ENCODE assay signal across 34 cellular contexts in the genomic region with DNA sequence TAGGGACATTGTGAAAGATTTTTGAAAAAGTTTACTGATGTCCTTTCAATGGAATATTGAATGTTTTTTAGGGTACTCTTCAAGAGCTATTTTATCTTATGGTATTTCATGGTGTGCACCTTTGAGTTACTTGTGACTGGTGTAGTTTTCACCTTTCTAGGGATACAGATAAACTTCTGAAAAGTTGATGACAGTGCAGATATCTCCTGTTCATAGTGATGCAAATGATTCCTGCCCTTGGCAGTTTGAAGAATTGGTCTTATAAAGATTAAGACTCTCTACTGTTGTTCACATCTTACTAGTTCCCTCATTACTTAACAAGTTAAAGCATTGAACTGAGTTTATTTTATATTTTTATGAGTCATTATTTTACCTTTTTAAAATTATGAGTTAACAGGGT.
DNase-seq lines count a peak whose midpoint lies in the region; ATAC-seq, FAIRE-seq and TF ChIP-seq lines count a peak whose summit lies in the region.
"Had no signal": no experiment of that assay in that cellular context is flagged by ENCODE, and none has a peak within 500 bp of the region (broad histone marks: within the 10 kb centered on the region; RNA-seq: fewer than 3 reads in every experiment).

No MANE protein-coding gene starts in this region.

- dilution Hi-C loops in IMR-90 (cut with HindIII; ENCODE audit: low sequenced_read_pairs, unreplicated experiment) = no loop called here

- no peak overlapping the region for H2AK9ac ChIP-seq in IMR-90 (replicated peaks; ENCODE audit: low read depth, low read length, poor library complexity)

- H3K9me3 ChIP-seq in HepG2 (ENCODE audit: low read length) (peaks cover 24% of the 10 kb centered on the region), right lobe of liver (no peaks in the 10 kb centered on the region), A549 (no peaks in the 10 kb centered on the region), HEK293 (ENCODE audit: control insufficient read depth, insufficient read depth, low read depth, low read length) (no peaks in the 10 kb centered on the region), IMR-90 (ENCODE audit: control insufficient read depth, insufficient read depth, low read length) (no peaks in the 10 kb centered on the region)
- H3K9me3 ChIP-seq: BE2C; BLaER1; BLaER1 treated with 17β-estradiol and CSF1 and Interleukin-3, amounts not matched to agents 10 nM and 100 nM; Caco-2 had no signal

- no TSS peak for BruUV-seq in HepG2 (replicated peaks; lab: Mats Ljungman, UMichigan)
- BruUV-seq in IMR-90 (replicated peaks; lab: Mats Ljungman, UMichigan) = no TSS peak

- no peak overlapping the region for H3K4ac ChIP-seq in IMR-90 (ENCODE audit: low read depth, low read length)

- CTCF ChIA-PET in HepG2 (lab: Yijun Ruan, JAX; ENCODE audit: low intra/inter-chr PET ratio, low total read pairs) (no interaction called here), A549 (lab: Yijun Ruan, JAX) (no interaction called here), HEK293 (lab: Yijun Ruan, JAX) (no interaction called here), IMR-90 (lab: Yijun Ruan, JAX) (no interaction called here)

- TF ChIP-seq CTCF in HepG2 (CRISPR knock-in tag; IDR thresholded peaks at IDR 0.05) = no peak
- TF ChIP-seq CTCF in right lobe of liver (IDR thresholded peaks at IDR 0.05) = no peak
- no peak for TF ChIP-seq CTCF in A549 (IDR thresholded peaks at IDR 0.05)
- TF ChIP-seq CTCF in HEK293 (tag by site-specific recombination; IDR thresholded peaks at IDR 0.05) = no peak
- TF ChIP-seq CTCF in IMR-90 (conservative IDR thresholded peaks at IDR 0.05; ENCODE audit: low read depth, low read length) = no peak

- no peak overlapping the region for H4K5ac ChIP-seq in IMR-90 (ENCODE audit: low read depth, low read length)

- H4K20me1 ChIP-seq in HepG2 (ENCODE audit: insufficient read depth, low read length) (no peaks in the 10 kb centered on the region), IMR-90 (ENCODE audit: insufficient read depth, low read length) (no peaks in the 10 kb centered on the region)
- H4K20me1 ChIP-seq: BLaER1; BLaER1 treated with 17β-estradiol and CSF1 and Interleukin-3, amounts not matched to agents 10 nM and 100 nM had no signal

- no peak for DNase-seq in HepG2 (ENCODE audit: low spot score)
- DNase-seq in right lobe of liver = no peak
- DNase-seq in A549 (ENCODE audit: low read depth in 1 of 2, low spot score in 1 of 2) = no peak
- no peak for DNase-seq in IMR-90
- DNase-seq in H7 = no peak
- DNase-seq in effector CD4-positive, alpha-beta T cell = no peak
- DNase-seq: 8988T; ACHN; AML-193; BE2C; C1 segment of cervical spinal cord; Caco-2; Calu3; CD4-positive, alpha-beta memory T cell; CD4-positive, alpha-beta T cell; CD4-positive, CD25-positive, alpha-beta regulatory T cell; CD8-positive, alpha-beta memory T cell; CD8-positive, alpha-beta T cell; COR-L47; DMS 273 treated with DMSO at 0.1 percent for 48 hours; DMS153; DMS53; DMS79; DMS79 treated with DMSO at 0.1 percent for 48 hours; DND-41; EL had no signal

- H3K4me1 ChIP-seq in HepG2 (ENCODE audit: insufficient read depth, low read length) = no peaks in the 10 kb centered on the region
- H3K4me1 ChIP-seq in right lobe of liver = peaks cover 0 to 16% (median 2%) of the 10 kb centered on the region in 4 donors
- H3K4me1 ChIP-seq in A549 = no peaks in the 10 kb centered on the region
- H3K4me1 ChIP-seq in HEK293 (ENCODE audit: control insufficient read depth, insufficient read depth, low read length) = no peaks in the 10 kb centered on the region
- H3K4me1 ChIP-seq in IMR-90 (ENCODE audit: control insufficient read depth, insufficient read depth, low read length) = peaks cover 1% of the 10 kb centered on the region; the same call in 1 of the 2 replicates
- H3K4me1 ChIP-seq: BE2C, BLaER1, Caco-2 had no signal

- H3K14ac ChIP-seq in IMR-90 (replicated peaks; ENCODE audit: low read depth, low read length) = no peak overlapping the region

- POLR2A ChIA-PET in HepG2 (lab: Yijun Ruan, JAX) (no interaction called here), A549 (lab: Yijun Ruan, JAX) (no interaction called here), HEK293 (lab: Yijun Ruan, JAX) (no interaction called here), IMR-90 (lab: Charles Lee; ENCODE audit: unreplicated experiment) (no interaction called here)

- H3K18ac ChIP-seq in IMR-90 (ENCODE audit: low read depth, low read length) = no peak overlapping the region

- no peak for TF ChIP-seq RAD21 in HepG2 (CRISPR knock-in tag; IDR thresholded peaks at IDR 0.05)
- no peak for TF ChIP-seq RAD21 in A549 (conservative IDR thresholded peaks at IDR 0.05 in 1 of 2, IDR thresholded peaks at IDR 0.05 in 1 of 2)
- TF ChIP-seq RAD21 in IMR-90 (IDR thresholded peaks at IDR 0.05; ENCODE audit: low read length) = no peak

- H3K79me2 ChIP-seq in HepG2 (ENCODE audit: insufficient read depth, low read length) = no peaks in the 10 kb centered on the region

- in situ Hi-C loops in HepG2 (cut with HindIII; ENCODE audit: extremely low pct_ligation_motif_present, low pct_unique_long_range_greater_than_20kb) (no loop called here), IMR-90 (cut with MboI; ENCODE audit: low sequenced_read_pairs) (no loop called here)

- TF ChIP-seq EP300 in HepG2 (IDR thresholded peaks at IDR 0.05; ENCODE audit: low read depth in 2 of 2, low read length in 2 of 2) = no peak
- no peak for TF ChIP-seq EP300 in HepG2 (CRISPR knock-in tag; IDR thresholded peaks at IDR 0.05; ENCODE audit: borderline replicate concordance)
- TF ChIP-seq EP300 in A549 (IDR thresholded peaks at IDR 0.05) = no peak

- H2AFZ ChIP-seq in HepG2 (ENCODE audit: low read length) (no peak overlapping the region), IMR-90 (replicated peaks; ENCODE audit: low read length, poor library complexity) (no peak overlapping the region)

- no peak overlapping the region for H3K4me2 ChIP-seq in HepG2 (ENCODE audit: low read depth, low read length)
- no peak overlapping the region for H3K4me2 ChIP-seq in A549
- no peak overlapping the region for H3K4me2 ChIP-seq in IMR-90 (ENCODE audit: low read depth, low read length)
- H3K4me2 ChIP-seq: BLaER1; BLaER1 treated with 17β-estradiol and CSF1 and Interleukin-3, amounts not matched to agents 10 nM and 100 nM had no signal

- H3K36me3 ChIP-seq in HepG2 (replicated peaks in 1 of 2; ENCODE audit: control insufficient read depth in 1 of 2, insufficient read depth in 2 of 2, low read length in 2 of 2) = no peaks in the 10 kb centered on the region
- no peaks in the 10 kb centered on the region for H3K36me3 ChIP-seq in right lobe of liver
- H3K36me3 ChIP-seq in HEK293 (ENCODE audit: control insufficient read depth in 2 of 2, insufficient read depth in 1 of 2, low read length in 2 of 2) = no peaks in the 10 kb centered on the region
- no peaks in the 10 kb centered on the region for H3K36me3 ChIP-seq in IMR-90 (ENCODE audit: control insufficient read depth, insufficient read depth, low read length)
- no peaks in the 10 kb centered on the region for H3K36me3 ChIP-seq in H7 (replicated peaks; ENCODE audit: control insufficient read depth, insufficient read depth, low read length)
- H3K36me3 ChIP-seq: BE2C; BLaER1; BLaER1 treated with 17β-estradiol and CSF1 and Interleukin-3, amounts not matched to agents 10 nM and 100 nM had no signal

- H3K23ac ChIP-seq in IMR-90 (ENCODE audit: low read depth, low read length) = no peak overlapping the region

- H2BK120ac ChIP-seq in IMR-90 (ENCODE audit: low read depth, low read length) = no peak overlapping the region

- H2AK5ac ChIP-seq in IMR-90 (ENCODE audit: low read depth, low read length) = no peak overlapping the region

- no peak overlapping the region for H2BK5ac ChIP-seq in IMR-90 (ENCODE audit: low read depth, low read length, poor library complexity, severe bottlenecking)

- H4K91ac ChIP-seq in IMR-90 (ENCODE audit: insufficient read depth, low read depth, low read length) = no peak overlapping the region

- no peak for FAIRE-seq in HepG2 (lab: Jason Lieb, UNC)
- FAIRE-seq in A549 (lab: Jason Lieb, UNC) = no peak
- FAIRE-seq: A204.1, D721Med had no signal

- H3K9ac ChIP-seq in HepG2 (ENCODE audit: insufficient read depth, low read depth, low read length) (no peak overlapping the region), IMR-90 (ENCODE audit: low read depth, low read length) (no peak overlapping the region)
- H3K9ac ChIP-seq: BLaER1; BLaER1 treated with 17β-estradiol and CSF1 and Interleukin-3, amounts not matched to agents 10 nM and 100 nM had no signal

- H2BK15ac ChIP-seq in IMR-90 (ENCODE audit: low read depth, low read length) = no peak overlapping the region

- H2BK20ac ChIP-seq in IMR-90 (ENCODE audit: low read depth, low read length) = no peak overlapping the region

- ATAC-seq in HepG2 (no peak), right lobe of liver (no peak), A549 (no peak), IMR-90 (ENCODE audit: low read depth) (no peak), HG02970 (IDR thresholded peaks at IDR 0.05; ENCODE audit: low FRiP score, unreplicated experiment) (no peak)
- ATAC-seq: CD8-positive, alpha-beta T cell had no signal

- H4K8ac ChIP-seq in IMR-90 (ENCODE audit: low read depth in 2 of 2, low read length in 2 of 2) = no peak overlapping the region

- H3K27ac ChIP-seq in HepG2 (ENCODE audit: extremely low read length, insufficient read depth, low read length) = no peak overlapping the region
- no peak overlapping the region for H3K27ac ChIP-seq in right lobe of liver
- H3K27ac ChIP-seq in A549 = no peak overlapping the region
- H3K27ac ChIP-seq in HEK293 (ENCODE audit: extremely low read depth, low read depth, low read length) = no peak overlapping the region
- H3K27ac ChIP-seq in IMR-90 (ENCODE audit: insufficient read depth, low read length) = no peak overlapping the region
- H3K27ac ChIP-seq: 22Rv1; BLaER1; BLaER1 treated with 17β-estradiol and CSF1 and Interleukin-3, amounts not matched to agents 10 nM and 100 nM; C4-2B had no signal

- H3K27me3 ChIP-seq in HepG2 (ENCODE audit: control insufficient read depth in 1 of 2, insufficient read depth in 2 of 2, low read length in 2 of 2) = no peaks in the 10 kb centered on the region
- H3K27me3 ChIP-seq in right lobe of liver = no peaks in the 10 kb centered on the region
- no peaks in the 10 kb centered on the region for H3K27me3 ChIP-seq in IMR-90 (ENCODE audit: control insufficient read depth, insufficient read depth, low read length)
- no peaks in the 10 kb centered on the region for H3K27me3 ChIP-seq in H7 (ENCODE audit: control insufficient read depth, insufficient read depth, low read length)
- H3K27me3 ChIP-seq: BE2C; BLaER1; BLaER1 treated with 17β-estradiol and CSF1 and Interleukin-3, amounts not matched to agents 10 nM and 100 nM had no signal

- no peak overlapping the region for H3K4me3 ChIP-seq in HepG2 (replicated peaks in 1 of 3; ENCODE audit: insufficient read depth in 1 of 3, low read depth in 2 of 3, low read length in 3 of 3)
- no peak overlapping the region for H3K4me3 ChIP-seq in right lobe of liver
- no peak overlapping the region for H3K4me3 ChIP-seq in A549
- no peak overlapping the region for H3K4me3 ChIP-seq in HEK293 (ENCODE audit: low read depth, low read length)
- no peak overlapping the region for H3K4me3 ChIP-seq in IMR-90 (ENCODE audit: insufficient read depth, low read depth, low read length)
- no peak overlapping the region for H3K4me3 ChIP-seq in H7 (ENCODE audit: insufficient read depth, low read depth, low read length)
- H3K4me3 ChIP-seq: BLaER1; BLaER1 treated with 17β-estradiol and CSF1 and Interleukin-3, amounts not matched to agents 10 nM and 100 nM had no signal

- no peaks in the 10 kb centered on the region for H3K9me1 ChIP-seq in IMR-90 (ENCODE audit: insufficient read depth, low read length)

- intact Hi-C loops in HepG2 (cut with micrococcal nuclease; ENCODE audit: unreplicated experiment) = no loop called here
- intact Hi-C loops in right lobe of liver (cut with DNase I) = no loop called here
- intact Hi-C loops in IMR-90 (cut with micrococcal nuclease) = no loop called here

- H3K56ac ChIP-seq in IMR-90 (ENCODE audit: extremely low read depth, insufficient read depth, low read length) = no peak overlapping the region

- no peaks in the 10 kb centered on the region for H3K79me1 ChIP-seq in IMR-90 (ENCODE audit: low read depth in 1 of 2, low read length in 2 of 2)

- TF ChIP-seq POLR2A in HepG2 (IDR thresholded peaks at IDR 0.05; ENCODE audit: insufficient read depth in 1 of 2, low read depth in 2 of 2, low read length in 2 of 2) (no peak), right lobe of liver (IDR thresholded peaks at IDR 0.05) (no peak), A549 (IDR thresholded peaks at IDR 0.05; ENCODE audit: low read length) (no peak), IMR-90 (IDR thresholded peaks at IDR 0.05; ENCODE audit: low read depth, low read length) (no peak)

Comparison
In these comparisons a context has a peak if more than half of its experiments do, and no peak if none do; other contexts are left out.
1. Of the 63 proteins assayed by ChIP-seq in both HepG2 and HEK293: peak only in HepG2: none; only in HEK293: ZNF510; in both: none; in neither: 62.